Comparison of ENCODE assay signal across 23 cellular contexts in the genomic region with DNA sequence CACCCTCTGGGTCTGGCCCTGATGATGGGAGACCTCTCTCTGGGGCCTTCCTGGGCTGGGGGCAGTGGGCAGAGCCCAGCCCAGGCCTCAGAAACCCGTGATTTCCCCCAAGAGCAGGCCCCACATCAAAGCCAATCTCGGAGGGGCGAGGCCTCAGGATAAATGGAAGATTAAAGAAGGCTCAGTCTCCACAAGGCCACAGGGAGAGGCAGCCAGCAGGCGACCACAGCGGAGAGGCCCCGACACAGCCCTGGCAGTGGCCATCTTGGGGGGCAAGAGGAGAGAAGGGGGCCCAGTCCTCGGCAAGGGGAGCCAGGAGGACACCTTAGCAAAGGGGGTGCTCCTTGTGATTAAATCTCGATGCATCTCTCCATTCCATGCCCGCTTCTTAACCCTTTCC. TPM values are rescaled to one million over a fixed set of nuclear protein-coding genes. Genes with fewer than 3 reads are reported as not detected.
"Had no signal": no experiment of that assay in that cellular context is flagged by ENCODE, and none has a peak within 500 bp of the region (broad histone marks: within the 10 kb centered on the region; RNA-seq: fewer than 3 reads in every experiment).

No MANE protein-coding gene starts in this region.

- H3K4me1 Mint-ChIP-seq: activated CD4-positive, alpha-beta T cell treated with anti-CD3 and anti-CD28 coated beads, Interleukin-2, amount 10 ng/mL, durations not matched to agents 7 days and 5 days; activated CD8-positive, alpha-beta memory T cell treated with anti-CD3 and anti-CD28 coated beads, Interleukin-2, amount 10 ng/mL, durations not matched to agents 7 days and 5 days; mesothelial cell of epicardium; nephron had no signal

- H3K36me3 ChIP-seq: left ventricle myocardium inferior, right lobe of liver, uterus had no signal

- H3K27me3 ChIP-seq: body of pancreas, uterus had no signal

- H3K27ac Mint-ChIP-seq: activated CD4-positive, alpha-beta T cell treated with anti-CD3 and anti-CD28 coated beads, Interleukin-2, amount 10 ng/mL, durations not matched to agents 7 days and 5 days; activated CD8-positive, alpha-beta memory T cell treated with anti-CD3 and anti-CD28 coated beads, Interleukin-2, amount 10 ng/mL, durations not matched to agents 7 days and 5 days; activated CD8-positive, alpha-beta T cell treated with anti-CD3 and anti-CD28 coated beads for 36 hours; mesothelial cell of epicardium; nephron; stimulated activated naive B cell treated with anti-CD40 and anti-IgM and Interleukin-4, amounts not matched to agents 10 μg/mL and 1 μg/mL and 100 μg/mL, for 72 hours; T-helper 17 cell had no signal

- H3K9me3 Mint-ChIP-seq: activated CD4-positive, alpha-beta T cell treated with anti-CD3 and anti-CD28 coated beads, Interleukin-2, amount 10 ng/mL, durations not matched to agents 7 days and 5 days; activated CD8-positive, alpha-beta T cell treated with anti-CD3 and anti-CD28 coated beads for 36 hours; mesothelial cell of epicardium; nephron had no signal

- H3K9me3 ChIP-seq: body of pancreas, left ventricle myocardium inferior, right lobe of liver, uterus had no signal

- H3K4me3 ChIP-seq: body of pancreas, left ventricle myocardium inferior, right lobe of liver, skin epidermis, uterus had no signal

- DNase-seq: activated CD4-positive, alpha-beta T cell treated with anti-CD3 and anti-CD28 coated beads, Interleukin-2, amount 10 ng/mL, durations not matched to agents 7 days and 5 days; activated CD8-positive, alpha-beta memory T cell treated with anti-CD3 and anti-CD28 coated beads, Interleukin-2, amount 10 ng/mL, durations not matched to agents 7 days and 5 days; activated CD8-positive, alpha-beta T cell treated with anti-CD3 and anti-CD28 coated beads for 36 hours; activated effector memory CD4-positive, alpha-beta T cell treated with anti-CD3 and anti-CD28 coated beads, Interleukin-2, amount 50 U/mL, for 16 hours; activated naive CD4-positive, alpha-beta T cell treated with anti-CD3 and anti-CD28 coated beads, Interleukin-2, amount 50 U/mL, for 16 hours; activated T-cell treated with anti-CD3 and anti-CD28 coated beads for 4 hours; anterior cingulate cortex; body of pancreas; dermis blood vessel endothelial cell; effector memory CD4-positive, alpha-beta T cell; hippocampal formation; left ventricle myocardium inferior; right lobe of liver; stimulated activated CD4-positive, alpha-beta T cell treated with anti-CD3 and anti-CD28 coated beads, Interleukin-15, amount 100 ng/mL, for 24 hours; stimulated activated naive B cell treated with anti-CD40 and anti-IgM and Interleukin-4, amounts not matched to agents 10 μg/mL and 1 μg/mL and 100 μg/mL, for 72 hours; T-helper 17 cell; trophoblast cell; uterus had no signal

- H3K4me3 Mint-ChIP-seq: activated CD4-positive, alpha-beta T cell treated with anti-CD3 and anti-CD28 coated beads, Interleukin-2, amount 10 ng/mL, durations not matched to agents 7 days and 5 days; activated CD8-positive, alpha-beta memory T cell treated with anti-CD3 and anti-CD28 coated beads, Interleukin-2, amount 10 ng/mL, durations not matched to agents 7 days and 5 days; activated CD8-positive, alpha-beta T cell treated with anti-CD3 and anti-CD28 coated beads for 36 hours; mesothelial cell of epicardium; nephron; stimulated activated naive B cell treated with anti-CD40 and anti-IgM and Interleukin-4, amounts not matched to agents 10 μg/mL and 1 μg/mL and 100 μg/mL, for 72 hours; T-helper 17 cell had no signal

- H3K27ac ChIP-seq: body of pancreas, left ventricle myocardium inferior, right lobe of liver, skin epidermis, uterus had no signal

- ATAC-seq: activated CD8-positive, alpha-beta memory T cell treated with anti-CD3 and anti-CD28 coated beads, Interleukin-2, amount 10 ng/mL, durations not matched to agents 7 days and 5 days; activated CD8-positive, alpha-beta T cell treated with anti-CD3 and anti-CD28 coated beads for 36 hours; body of pancreas; esophagus mucosa; T-helper 17 cell had no signal

- H3K36me3 Mint-ChIP-seq: activated CD8-positive, alpha-beta memory T cell treated with anti-CD3 and anti-CD28 coated beads, Interleukin-2, amount 10 ng/mL, durations not matched to agents 7 days and 5 days; mesothelial cell of epicardium; stimulated activated naive B cell treated with anti-CD40 and anti-IgM and Interleukin-4, amounts not matched to agents 10 μg/mL and 1 μg/mL and 100 μg/mL, for 72 hours had no signal

- FAIRE-seq: frontal cortex had no signal

- H3K4me1 ChIP-seq: body of pancreas, right lobe of liver, uterus had no signal

RNA-seq across cellular contexts. Expression of gene CREB3L1, which starts 12.5 kb away (rescaled TPM):
- total RNA-seq: activated CD4-positive, alpha-beta T cell treated with anti-CD3 and anti-CD28 coated beads, Interleukin-2, amount 10 ng/mL, durations not matched to agents 7 days and 5 days; activated CD8-positive, alpha-beta memory T cell treated with anti-CD3 and anti-CD28 coated beads, Interleukin-2, amount 10 ng/mL, durations not matched to agents 7 days and 5 days; activated CD8-positive, alpha-beta T cell treated with anti-CD3 and anti-CD28 coated beads for 36 hours; T-helper 17 cell had no signal
